Comparison of ENCODE assay signal across 1 cellular context in the genomic region with DNA sequence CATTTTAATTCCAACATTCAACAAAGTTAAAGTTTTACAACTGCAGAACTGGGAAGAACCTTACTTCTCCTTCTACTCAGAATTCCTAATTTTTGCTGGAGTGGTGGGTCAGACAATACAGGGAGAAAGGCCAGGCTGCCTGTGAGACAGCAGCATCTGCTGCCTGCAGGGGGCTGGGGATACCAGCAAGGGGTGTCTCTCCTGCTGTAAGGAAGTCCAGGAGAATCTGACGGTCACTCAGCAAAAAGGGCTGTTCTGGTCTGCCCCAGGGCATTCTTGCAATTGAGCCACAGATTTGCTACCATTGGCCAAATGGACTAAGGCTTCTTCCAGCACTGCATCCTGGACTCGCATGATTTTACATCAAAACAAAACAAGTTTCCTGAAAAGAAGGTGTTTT.
TF ChIP-seq lines count a peak whose summit lies in the region.

No MANE protein-coding gene starts in this region.

TF ChIP-seq in GM23338, 12 proteins besides CTCF, POLR2A, EP300 and RAD21 (continued from another document):
- TF ChIP-seq, protein P1, sequence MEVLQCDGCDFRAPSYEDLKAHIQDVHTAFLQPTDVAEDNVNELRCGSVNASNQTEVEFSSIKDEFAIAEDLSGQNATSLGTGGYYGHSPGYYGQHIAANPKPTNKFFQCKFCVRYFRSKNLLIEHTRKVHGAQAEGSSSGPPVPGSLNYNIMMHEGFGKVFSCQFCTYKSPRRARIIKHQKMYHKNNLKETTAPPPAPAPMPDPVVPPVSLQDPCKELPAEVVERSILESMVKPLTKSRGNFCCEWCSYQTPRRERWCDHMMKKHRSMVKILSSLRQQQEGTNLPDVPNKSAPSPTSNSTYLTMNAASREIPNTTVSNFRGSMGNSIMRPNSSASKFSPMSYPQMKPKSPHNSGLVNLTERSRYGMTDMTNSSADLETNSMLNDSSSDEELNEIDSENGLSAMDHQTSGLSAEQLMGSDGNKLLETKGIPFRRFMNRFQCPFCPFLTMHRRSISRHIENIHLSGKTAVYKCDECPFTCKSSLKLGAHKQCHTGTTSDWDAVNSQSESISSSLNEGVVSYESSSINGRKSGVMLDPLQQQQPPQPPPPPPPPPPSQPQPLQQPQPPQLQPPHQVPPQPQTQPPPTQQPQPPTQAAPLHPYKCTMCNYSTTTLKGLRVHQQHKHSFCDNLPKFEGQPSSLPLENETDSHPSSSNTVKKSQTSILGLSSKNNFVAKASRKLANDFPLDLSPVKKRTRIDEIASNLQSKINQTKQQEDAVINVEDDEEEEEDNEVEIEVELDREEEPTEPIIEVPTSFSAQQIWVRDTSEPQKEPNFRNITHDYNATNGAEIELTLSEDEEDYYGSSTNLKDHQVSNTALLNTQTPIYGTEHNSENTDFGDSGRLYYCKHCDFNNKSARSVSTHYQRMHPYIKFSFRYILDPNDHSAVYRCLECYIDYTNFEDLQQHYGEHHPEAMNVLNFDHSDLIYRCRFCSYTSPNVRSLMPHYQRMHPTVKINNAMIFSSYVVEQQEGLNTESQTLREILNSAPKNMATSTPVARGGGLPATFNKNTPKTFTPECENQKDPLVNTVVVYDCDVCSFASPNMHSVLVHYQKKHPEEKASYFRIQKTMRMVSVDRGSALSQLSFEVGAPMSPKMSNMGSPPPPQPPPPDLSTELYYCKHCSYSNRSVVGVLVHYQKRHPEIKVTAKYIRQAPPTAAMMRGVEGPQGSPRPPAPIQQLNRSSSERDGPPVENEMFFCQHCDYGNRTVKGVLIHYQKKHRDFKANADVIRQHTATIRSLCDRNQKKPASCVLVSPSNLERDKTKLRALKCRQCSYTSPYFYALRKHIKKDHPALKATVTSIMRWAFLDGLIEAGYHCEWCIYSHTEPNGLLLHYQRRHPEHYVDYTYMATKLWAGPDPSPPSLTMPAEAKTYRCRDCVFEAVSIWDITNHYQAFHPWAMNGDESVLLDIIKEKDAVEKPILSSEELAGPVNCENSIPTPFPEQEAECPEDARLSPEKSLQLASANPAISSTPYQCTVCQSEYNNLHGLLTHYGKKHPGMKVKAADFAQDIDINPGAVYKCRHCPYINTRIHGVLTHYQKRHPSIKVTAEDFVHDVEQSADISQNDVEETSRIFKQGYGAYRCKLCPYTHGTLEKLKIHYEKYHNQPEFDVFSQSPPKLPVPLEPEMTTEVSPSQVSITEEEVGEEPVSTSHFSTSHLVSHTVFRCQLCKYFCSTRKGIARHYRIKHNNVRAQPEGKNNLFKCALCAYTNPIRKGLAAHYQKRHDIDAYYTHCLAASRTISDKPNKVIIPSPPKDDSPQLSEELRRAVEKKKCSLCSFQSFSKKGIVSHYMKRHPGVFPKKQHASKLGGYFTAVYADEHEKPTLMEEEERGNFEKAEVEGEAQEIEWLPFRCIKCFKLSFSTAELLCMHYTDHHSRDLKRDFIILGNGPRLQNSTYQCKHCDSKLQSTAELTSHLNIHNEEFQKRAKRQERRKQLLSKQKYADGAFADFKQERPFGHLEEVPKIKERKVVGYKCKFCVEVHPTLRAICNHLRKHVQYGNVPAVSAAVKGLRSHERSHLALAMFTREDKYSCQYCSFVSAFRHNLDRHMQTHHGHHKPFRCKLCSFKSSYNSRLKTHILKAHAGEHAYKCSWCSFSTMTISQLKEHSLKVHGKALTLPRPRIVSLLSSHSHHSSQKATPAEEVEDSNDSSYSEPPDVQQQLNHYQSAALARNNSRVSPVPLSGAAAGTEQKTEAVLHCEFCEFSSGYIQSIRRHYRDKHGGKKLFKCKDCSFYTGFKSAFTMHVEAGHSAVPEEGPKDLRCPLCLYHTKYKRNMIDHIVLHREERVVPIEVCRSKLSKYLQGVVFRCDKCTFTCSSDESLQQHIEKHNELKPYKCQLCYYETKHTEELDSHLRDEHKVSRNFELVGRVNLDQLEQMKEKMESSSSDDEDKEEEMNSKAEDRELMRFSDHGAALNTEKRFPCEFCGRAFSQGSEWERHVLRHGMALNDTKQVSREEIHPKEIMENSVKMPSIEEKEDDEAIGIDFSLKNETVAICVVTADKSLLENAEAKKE (CRISPR knock-in tag; IDR thresholded peaks at IDR 0.05): no peak
- TF ChIP-seq JUNB (IDR thresholded peaks at IDR 0.05; ENCODE audit: unreplicated experiment) (no peak), ZNF114 (CRISPR knock-in tag; IDR thresholded peaks at IDR 0.05) (no peak), POLR2AphosphoS5 (IDR thresholded peaks at IDR 0.05; ENCODE audit: low read depth) (no peak), NANOG (IDR thresholded peaks at IDR 0.05; ENCODE audit: borderline replicate concordance) (no peak), ZNF331 (CRISPR knock-in tag; IDR thresholded peaks at IDR 0.05; ENCODE audit: low read depth) (no peak), EZH2 (IDR thresholded peaks at IDR 0.05; ENCODE audit: low read depth, unreplicated experiment) (no peak)
